ENCODE assay signal across 9 cellular contexts in genomic region chr2:168030862-168031624, GRCh38.
DNase-seq lines count a peak whose midpoint lies in the region; ATAC-seq and TF ChIP-seq lines count a peak whose summit lies in the region.
"Had no signal": no experiment of that assay in that cellular context is flagged by ENCODE, and none has a peak within 500 bp of the region (broad histone marks: within the 10 kb centered on the region; RNA-seq: fewer than 3 reads in every experiment).

No MANE protein-coding gene starts in this region.

- CTCF ChIA-PET in activated CD8-positive, alpha-beta memory T cell treated with anti-CD3 and anti-CD28 coated beads, Interleukin-2, amount 10 ng/mL, durations not matched to agents 7 days and 5 days (lab: Charles Lee) = no interaction called here

- H3K27ac Mint-ChIP-seq in activated CD8-positive, alpha-beta memory T cell treated with anti-CD3 and anti-CD28 coated beads, Interleukin-2, amount 10 ng/mL, durations not matched to agents 7 days and 5 days = no peak overlapping the region
- H3K27ac Mint-ChIP-seq in glutamatergic neuron (ENCODE audit: unreplicated experiment) = no peak overlapping the region

- H3K4me3 ChIP-seq in choroid plexus epithelial cell (ENCODE audit: low read depth, low read length) = no peak overlapping the region
- H3K4me3 ChIP-seq: pancreas had no signal

- DNase-seq in AG09319 (ENCODE audit: extremely low read depth, low read depth) = peak; percentile 18
- DNase-seq in choroid plexus epithelial cell (ENCODE audit: low read depth) = peak; percentile 93
- no peak for DNase-seq in activated CD8-positive, alpha-beta memory T cell treated with anti-CD3 and anti-CD28 coated beads, Interleukin-2, amount 10 ng/mL, durations not matched to agents 7 days and 5 days
- no peak for DNase-seq in NCI-H524 treated with DMSO at 0.1 percent for 48 hours (lab: John Stamatoyannopoulos, UW)
- DNase-seq in epidermal melanocyte (ENCODE audit: insufficient read length, low spot score) = no peak
- DNase-seq in glutamatergic neuron = no peak
- DNase-seq: pancreas had no signal

- H3K36me3 Mint-ChIP-seq in activated CD8-positive, alpha-beta memory T cell treated with anti-CD3 and anti-CD28 coated beads, Interleukin-2, amount 10 ng/mL, durations not matched to agents 7 days and 5 days = peaks cover 12% of the 10 kb centered on the region
- no peaks in the 10 kb centered on the region for H3K36me3 Mint-ChIP-seq in glutamatergic neuron (ENCODE audit: unreplicated experiment)

- peaks cover 6% of the 10 kb centered on the region for H3K4me1 Mint-ChIP-seq in activated CD8-positive, alpha-beta memory T cell treated with anti-CD3 and anti-CD28 coated beads, Interleukin-2, amount 10 ng/mL, durations not matched to agents 7 days and 5 days
- peaks cover 8% of the 10 kb centered on the region for H3K4me1 Mint-ChIP-seq in glutamatergic neuron (ENCODE audit: low read depth, unreplicated experiment)

- H3K9me3 Mint-ChIP-seq in activated CD8-positive, alpha-beta memory T cell treated with anti-CD3 and anti-CD28 coated beads, Interleukin-2, amount 10 ng/mL, durations not matched to agents 7 days and 5 days (ENCODE audit: low read depth) = no peaks in the 10 kb centered on the region
- no peaks in the 10 kb centered on the region for H3K9me3 Mint-ChIP-seq in glutamatergic neuron (ENCODE audit: unreplicated experiment)

- ATAC-seq in GM19372 (IDR thresholded peaks at IDR 0.05; ENCODE audit: low read depth, unreplicated experiment) (peak; percentile 74), HG03139 (IDR thresholded peaks at IDR 0.05; ENCODE audit: unreplicated experiment) (peak; percentile 54)
- ATAC-seq in activated CD8-positive, alpha-beta memory T cell treated with anti-CD3 and anti-CD28 coated beads, Interleukin-2, amount 10 ng/mL, durations not matched to agents 7 days and 5 days = no peak

- H3K27me3 Mint-ChIP-seq in activated CD8-positive, alpha-beta memory T cell treated with anti-CD3 and anti-CD28 coated beads, Interleukin-2, amount 10 ng/mL, durations not matched to agents 7 days and 5 days = no peaks in the 10 kb centered on the region
- no peaks in the 10 kb centered on the region for H3K27me3 Mint-ChIP-seq in glutamatergic neuron (ENCODE audit: unreplicated experiment)

- TF ChIP-seq CTCF in AG09319 (IDR thresholded peaks at IDR 0.05; ENCODE audit: low read depth, low read length) = no peak
- no peak for TF ChIP-seq CTCF in choroid plexus epithelial cell (conservative IDR thresholded peaks at IDR 0.05; ENCODE audit: low read depth, low read length)
- TF ChIP-seq CTCF in glutamatergic neuron (IDR thresholded peaks at IDR 0.05; ENCODE audit: partially characterized antibody, unreplicated experiment) = no peak

- H3K4me3 Mint-ChIP-seq in activated CD8-positive, alpha-beta memory T cell treated with anti-CD3 and anti-CD28 coated beads, Interleukin-2, amount 10 ng/mL, durations not matched to agents 7 days and 5 days = no peak overlapping the region
- H3K4me3 Mint-ChIP-seq in glutamatergic neuron (ENCODE audit: unreplicated experiment) = no peak overlapping the region

Comparison
In these comparisons a context has a peak if more than half of its experiments do, and no peak if none do; other contexts are left out.
1. DNase-seq: peak in AG09319 (single experiment) and choroid plexus epithelial cell (single experiment); none in activated CD8-positive, alpha-beta memory T cell treated with anti-CD3 and anti-CD28 coated beads, Interleukin-2, amount 10 ng/mL, durations not matched to agents 7 days and 5 days (single experiment), NCI-H524 treated with DMSO at 0.1 percent for 48 hours (single experiment), epidermal melanocyte (single experiment) and glutamatergic neuron (single experiment).